In the genomic region with DNA sequence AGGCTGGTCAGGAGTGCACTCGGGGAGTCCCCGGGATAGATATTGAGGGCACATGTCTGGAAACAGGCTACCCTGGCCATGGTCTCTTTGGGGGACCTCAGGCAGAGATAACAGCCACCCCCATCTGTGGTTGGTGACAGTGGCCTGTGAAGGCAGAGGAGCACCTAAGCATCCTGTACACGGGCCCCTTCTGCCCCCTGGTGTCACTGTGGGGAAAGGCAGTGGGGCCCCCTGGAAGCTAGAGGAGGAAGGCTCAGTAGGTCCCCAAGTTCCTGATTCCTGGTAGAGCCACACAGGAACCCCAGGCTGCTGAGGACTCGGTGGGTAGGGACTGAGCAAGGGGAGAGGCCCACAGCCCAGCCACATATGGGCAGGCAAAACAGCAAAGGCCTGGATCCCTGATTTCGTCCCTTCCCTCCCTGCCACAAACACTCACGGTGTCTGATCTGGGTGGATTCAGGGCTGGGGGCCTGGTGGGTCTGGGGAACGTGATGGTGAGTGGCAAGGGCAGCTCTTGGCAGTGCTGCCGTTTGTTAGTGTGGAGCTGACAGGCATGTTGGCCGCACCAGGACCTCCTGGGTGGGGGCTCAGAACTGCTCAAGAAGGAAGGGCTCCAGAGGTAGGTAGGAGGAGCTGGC, we compare ENCODE assay signal across 8 cellular contexts. TPM values are rescaled to one million over a fixed set of nuclear protein-coding genes. Genes with fewer than 3 reads are reported as not detected.
A peak's percentile ranks its signal among the peaks of the same experiment; 100 is the strongest.
DNase-seq lines count a peak whose midpoint lies in the region; ATAC-seq, FAIRE-seq and TF ChIP-seq lines count a peak whose summit lies in the region.

No MANE protein-coding gene starts in this region.

- WGBS in prostate gland: 78% methylated on average over 9 of the region's 9 CpGs

- no peak overlapping the region for H3K4me2 ChIP-seq in OCI-LY3 (ENCODE audit: low read length)

- peak; percentile 85 for FAIRE-seq in GM18507 (lab: Jason Lieb, UNC)

- H4K20me1 ChIP-seq in OCI-LY3 (ENCODE audit: insufficient read depth, low read length): no peaks in the 10 kb centered on the region; the same call in none of the 2 replicates

- DNase-seq in AG04449 (ENCODE audit: low read depth, low spot score): no peak
- DNase-seq in GM18507 (ENCODE audit: extremely low spot score, insufficient read length, low read depth): peak; percentile 78
- DNase-seq in activated T-cell treated with anti-CD3 and anti-CD28 coated beads, Interleukin-2, amount 50 U/mL, for 1 hour: peak; percentile 77
- DNase-seq in foreskin keratinocyte: peak in 1 of 2 donors; percentile 3
- DNase-seq in prostate gland (ENCODE audit: low spot score): no peak

- peaks cover 45% of the 10 kb centered on the region for H3K36me3 ChIP-seq in OCI-LY3 (replicated peaks; ENCODE audit: low read depth, low read length)
- H3K36me3 ChIP-seq in prostate gland: peaks cover 0 to 6% of the 10 kb centered on the region in 2 donors

- H3K79me2 ChIP-seq in OCI-LY3 (ENCODE audit: low read length): no peaks in the 10 kb centered on the region

- no peak overlapping the region for H2AFZ ChIP-seq in OCI-LY3 (ENCODE audit: low read depth, low read length)

- no peak overlapping the region for H3K4me3 ChIP-seq in AG04449 (ENCODE audit: low read depth, low read length)
- H3K4me3 ChIP-seq in OCI-LY3 (ENCODE audit: low read length): no peak overlapping the region
- no peak overlapping the region for H3K4me3 ChIP-seq in prostate gland

- H3K9me3 ChIP-seq in OCI-LY3 (ENCODE audit: insufficient read depth, low read length) (no peaks in the 10 kb centered on the region), prostate gland (no peaks in the 10 kb centered on the region)

- no peak overlapping the region for H3K27ac ChIP-seq in OCI-LY3 (ENCODE audit: low read length)
- H3K27ac ChIP-seq in foreskin keratinocyte: no peak overlapping the region
- H3K27ac ChIP-seq in prostate gland: no peak overlapping the region

- CTCF ChIA-PET in AG04449 (lab: Yijun Ruan, JAX): interaction anchor here (0.6 to 36.2 kb wide), 37 partner anchors 9 to 893 kb away, joined by 3 to 918 read pairs (median 4); a partner anchor contains a TSS

- no peaks in the 10 kb centered on the region for H3K27me3 ChIP-seq in OCI-LY3 (ENCODE audit: low read depth, low read length)
- H3K27me3 ChIP-seq in foreskin keratinocyte: no peaks in the 10 kb centered on the region
- H3K27me3 ChIP-seq in prostate gland (replicated peaks; ENCODE audit: insufficient read depth): no peaks in the 10 kb centered on the region

- H3K9ac ChIP-seq in OCI-LY3 (ENCODE audit: low read length): no peak overlapping the region

- POLR2A ChIA-PET in AG04449 (lab: Yijun Ruan, JAX): interaction anchor here (0.7 kb wide), 1 partner anchor 179 kb away, joined by 4 read pairs; no protein-coding TSS in a partner anchor

- ATAC-seq in foreskin keratinocyte (peak; percentile 32), HG03439 (IDR thresholded peaks at IDR 0.05; ENCODE audit: unreplicated experiment) (no peak), GM19452 (IDR thresholded peaks at IDR 0.05; ENCODE audit: unreplicated experiment) (no peak)

- intact Hi-C loops in prostate gland (cut with DNase I): loop anchor here (10.0 kb wide), 1 partner anchor 414 kb away; no protein-coding TSS in a partner anchor

- TF ChIP-seq POLR2A in prostate gland (IDR thresholded peaks at IDR 0.05): no peak

- no peaks in the 10 kb centered on the region for H3K4me1 ChIP-seq in OCI-LY3 (ENCODE audit: low read length)
- H3K4me1 ChIP-seq in foreskin keratinocyte: no peaks in the 10 kb centered on the region
- H3K4me1 ChIP-seq in prostate gland (replicated peaks): no peaks in the 10 kb centered on the region

- TF ChIP-seq CTCF in AG04449 (IDR thresholded peaks at IDR 0.05; ENCODE audit: insufficient read depth, low read length, missing control alignments) (peak; percentile 91), OCI-LY3 (IDR thresholded peaks at IDR 0.05; ENCODE audit: low read depth, low read length) (peak; percentile 92), foreskin keratinocyte (conservative IDR thresholded peaks at IDR 0.05) (peak; percentile 80), prostate gland (IDR thresholded peaks at IDR 0.05) (peak in 3 of 4 experiments; percentile 40 to 65 (median 42))

RNA-seq across cellular contexts. Expression of a gene that starts 14.1 kb away (rescaled TPM):
- not detected in 2 replicates for total RNA-seq in foreskin keratinocyte
- polyA plus RNA-seq in foreskin keratinocyte: not detected in 2 replicates
- total RNA-seq in prostate gland: 1 to 10 TPM in 1 of 2 donors, under 1 TPM in 1; 0.96 to 1.2 TPM

RNA-seq across cellular contexts. Expression of a gene that starts 42.8 kb away (rescaled TPM):
- not detected in 2 replicates for total RNA-seq in foreskin keratinocyte
- polyA plus RNA-seq in foreskin keratinocyte: not detected in 2 replicates
- under 1 TPM in 1 of 2 donors, not detected in 1; 0.09 TPM for total RNA-seq in prostate gland

Comparison
In these comparisons a context has a peak if more than half of its experiments do, and no peak if none do; other contexts are left out.
1. DNase-seq: peak in GM18507 (single experiment) and activated T-cell treated with anti-CD3 and anti-CD28 coated beads, Interleukin-2, amount 50 U/mL, for 1 hour (single experiment); none in AG04449 (single experiment) and prostate gland (single experiment).
2. CTCF ChIP-seq: peak in every context shown above with its lines; median percentile 92 in OCI-LY3; 91 in AG04449; 80 in foreskin keratinocyte; 42 in prostate gland.